ENCODE assay signal across 8 cellular contexts in genomic region chr9:135961811-135962695, GRCh38. TPM values are rescaled to one million over a fixed set of nuclear protein-coding genes. Genes with fewer than 3 reads are reported as not detected.
DNase-seq lines count a peak whose midpoint lies in the region; ATAC-seq and TF ChIP-seq lines count a peak whose summit lies in the region.
"Had no signal": no experiment of that assay in that cellular context is flagged by ENCODE, and none has a peak within 500 bp of the region (broad histone marks: within the 10 kb centered on the region; RNA-seq: fewer than 3 reads in every experiment).

No MANE protein-coding gene starts in this region.

- ATAC-seq in activated B cell treated with CpG ODN at 0.5 μM for 24 hours (ENCODE audit: low read depth), result no peak
- no peak for ATAC-seq in natural killer cell
- ATAC-seq in GM19395 (IDR thresholded peaks at IDR 0.05; ENCODE audit: unreplicated experiment), result no peak
- no peak for ATAC-seq in GM21737 (IDR thresholded peaks at IDR 0.05; ENCODE audit: unreplicated experiment)

- H3K9me3 ChIP-seq in Caco-2 (no peaks in the 10 kb centered on the region), HUES64 (ENCODE audit: insufficient read depth, low read depth, low read length) (no peaks in the 10 kb centered on the region)
- H3K9me3 ChIP-seq: left lung had no signal

- peaks cover 6% of the 10 kb centered on the region for H3K27me3 Mint-ChIP-seq in Caco-2 (ENCODE audit: insufficient read depth, unreplicated experiment)
- H3K27me3 Mint-ChIP-seq in activated B cell treated with CpG ODN at 0.5 μM for 24 hours, result peaks cover 9% of the 10 kb centered on the region
- peaks cover 0 to 9% of the 10 kb centered on the region in 2 donors for H3K27me3 Mint-ChIP-seq in natural killer cell (ENCODE audit: low read depth in 2 of 2)

- no peaks in the 10 kb centered on the region for H3K27me3 ChIP-seq in Caco-2 (replicated peaks; ENCODE audit: control insufficient read depth, insufficient read depth, low read length)
- H3K27me3 ChIP-seq in HUES64 (ENCODE audit: insufficient read depth, low read length), result no peaks in the 10 kb centered on the region; the same call in 1 of the 2 replicates
- H3K27me3 ChIP-seq: left lung had no signal

- H3K4me3 ChIP-seq in Caco-2 (ENCODE audit: low read depth, low read length), result peak overlapping the region; percentile 15
- peak overlapping the region; percentile 57 for H3K4me3 ChIP-seq in HUES64 (ENCODE audit: low read length)

- DNase-seq in Caco-2 (no peak), activated B cell treated with CpG ODN at 0.5 μM for 24 hours (no peak), natural killer cell (no peak), hippocampal formation (lab: John Stamatoyannopoulos, UW) (no peak)

- peak overlapping the region; percentile 67 for H3K4me3 Mint-ChIP-seq in Caco-2 (ENCODE audit: unreplicated experiment)
- peak overlapping the region; percentile 78 for H3K4me3 Mint-ChIP-seq in activated B cell treated with CpG ODN at 0.5 μM for 24 hours
- H3K4me3 Mint-ChIP-seq in natural killer cell, result peak overlapping the region; percentile 68

- 63% methylated on average over 15 of the region's 15 CpGs for WGBS in HUES64

- no peak overlapping the region for H3K27ac ChIP-seq in HUES64 (ENCODE audit: low read depth, low read length)

- intact Hi-C loops in Caco-2 (cut with micrococcal nuclease; ENCODE audit: unreplicated experiment), result loop anchor here (2.0 kb wide), 1 partner anchor 157 kb away; the partner anchor contains the start of gene TMEM250
- intact Hi-C loops in activated B cell treated with CpG ODN at 0.5 μM for 24 hours (cut with micrococcal nuclease), result loop anchor here (1.0 to 10.0 kb wide), 10 partner anchors 29 to 1897 kb away; partner anchors contain the start of genes BRD3, CAMSAP1, DNLZ and PAXX
- intact Hi-C loops in natural killer cell (cut with micrococcal nuclease), result no loop called here

- BruUV-seq in Caco-2 (replicated peaks; lab: Mats Ljungman, UMichigan), result no TSS peak

- TF ChIP-seq CTCF in Caco-2 (IDR thresholded peaks at IDR 0.05; ENCODE audit: insufficient read depth in 1 of 2, low read depth in 1 of 2, low read length in 1 of 2, severe bottlenecking in 1 of 2, unreplicated experiment in 1 of 2), result no peak
- no peak for TF ChIP-seq CTCF in activated B cell treated with CpG ODN at 0.5 μM for 24 hours (IDR thresholded peaks at IDR 0.05)
- no peak for TF ChIP-seq CTCF in natural killer cell (IDR thresholded peaks at IDR 0.05)

- no peaks in the 10 kb centered on the region for H3K36me3 ChIP-seq in Caco-2 (ENCODE audit: control insufficient read depth, insufficient read depth, low read length)
- no peaks in the 10 kb centered on the region for H3K36me3 ChIP-seq in HUES64 (ENCODE audit: insufficient read depth, low read length)
- H3K36me3 ChIP-seq: left lung had no signal

- H3K9ac ChIP-seq in HUES64 (ENCODE audit: low read depth, low read length), result 0 out of 2 replicates have a peak overlapping the region, but pooled peaks have one; percentile 29

- POLR2A ChIA-PET in Caco-2 (lab: Charles Lee), result interaction anchor here (0.6 kb wide), 1 partner anchor 110 kb away, joined by 5 read pairs; no protein-coding TSS in a partner anchor
- POLR2A ChIA-PET in activated B cell treated with CpG ODN at 0.5 μM for 24 hours (lab: Charles Lee), result interaction anchor here (0.7 to 1.5 kb wide), 3 partner anchors 117 to 156 kb away, joined by 3 to 4 read pairs (median 3); no protein-coding TSS in a partner anchor

- CTCF ChIA-PET in Caco-2 (lab: Charles Lee) (interaction anchor here (1.0 to 1.1 kb wide), 2 partner anchors 55 to 132 kb away, joined by 3 to 4 read pairs; partner anchors contain the start of gene CAMSAP1), activated B cell treated with CpG ODN at 0.5 μM for 24 hours (lab: Charles Lee) (interaction anchor here (1.6 kb wide), 1 partner anchor 161 kb away, joined by 4 read pairs; no protein-coding TSS in a partner anchor)

- H3K4me1 ChIP-seq in Caco-2, result peaks cover 8% of the 10 kb centered on the region
- H3K4me1 ChIP-seq in HUES64 (ENCODE audit: insufficient read depth, low read length), result peaks cover 6% of the 10 kb centered on the region; the same call in 1 of the 2 replicates

- H3K36me3 Mint-ChIP-seq in Caco-2 (ENCODE audit: insufficient read depth, unreplicated experiment) (peaks cover 12% of the 10 kb centered on the region), activated B cell treated with CpG ODN at 0.5 μM for 24 hours (ENCODE audit: low read depth) (peaks cover 3% of the 10 kb centered on the region), natural killer cell (no peaks in the 10 kb centered on the region)

- peak overlapping the region; percentile 63 for H3K27ac Mint-ChIP-seq in Caco-2 (ENCODE audit: unreplicated experiment)
- H3K27ac Mint-ChIP-seq in activated B cell treated with CpG ODN at 0.5 μM for 24 hours, result no peak overlapping the region
- peak overlapping the region; percentile 68 to 73 for H3K27ac Mint-ChIP-seq in natural killer cell

- H3K9me3 Mint-ChIP-seq in Caco-2 (ENCODE audit: unreplicated experiment) (no peaks in the 10 kb centered on the region), activated B cell treated with CpG ODN at 0.5 μM for 24 hours (no peaks in the 10 kb centered on the region), natural killer cell (no peaks in the 10 kb centered on the region)

- H3K4me1 Mint-ChIP-seq in Caco-2 (ENCODE audit: low read depth, unreplicated experiment) (peaks cover 18% of the 10 kb centered on the region), activated B cell treated with CpG ODN at 0.5 μM for 24 hours (peaks cover 28% of the 10 kb centered on the region), natural killer cell (peaks cover 17 to 34% of the 10 kb centered on the region in 2 donors)

RNA-seq across cellular contexts. Expression of gene UBAC1, which starts 0.9 kb away (rescaled TPM):
- total RNA-seq in Caco-2 (2022) (50.7 and 55.4 TPM in 2 replicates), activated B cell treated with CpG ODN at 0.5 μM for 24 hours (24.3 and 25.5 TPM in 2 replicates), natural killer cell (10 to 100 TPM; 22.7 to 31.8 (median 27.6) TPM)
- polyA plus RNA-seq in HUES64 (2013, experiment 1 of 2), result 46.2 TPM
- polyA plus RNA-seq in HUES64 (2013, experiment 2 of 2), result 40.4 TPM

RNA-seq across cellular contexts. Expression of gene CAMSAP1, which starts 54.7 kb away (rescaled TPM):
- total RNA-seq in Caco-2 (2022) (31.3 and 38.2 TPM in 2 replicates), activated B cell treated with CpG ODN at 0.5 μM for 24 hours (16.9 and 23.7 TPM in 2 replicates), natural killer cell (10 to 100 TPM; 25.9 to 33.5 (median 28.1) TPM)
- 23.8 TPM for polyA plus RNA-seq in HUES64 (2013, experiment 1 of 2)
- polyA plus RNA-seq in HUES64 (2013, experiment 2 of 2), result 26.6 TPM
